ENCODE assay signal across 8 cellular contexts in genomic region chr17:48945261-48945651, GRCh38. TPM values are rescaled to one million over a fixed set of nuclear protein-coding genes. Genes with fewer than 3 reads are reported as not detected.
DNase-seq lines count a peak whose midpoint lies in the region; ATAC-seq, FAIRE-seq and TF ChIP-seq lines count a peak whose summit lies in the region.
"Not testable (repeated sequence)": the region's sequence is repeated elsewhere in the genome, so short reads cannot be mapped to it uniquely, and the experiment has no call there.
"Had no signal": no experiment of that assay in that cellular context is flagged by ENCODE, and none has a peak within 500 bp of the region (broad histone marks: within the 10 kb centered on the region; RNA-seq: fewer than 3 reads in every experiment).

No MANE protein-coding gene starts in this region.

- FAIRE-seq in HepG2 (lab: Jason Lieb, UNC) = not testable (repeated sequence)

- TF ChIP-seq CTCF in AG09309 (IDR thresholded peaks at IDR 0.05; ENCODE audit: control insufficient read depth, insufficient read depth, low read depth, low read length, missing control alignments); HepG2 (CRISPR knock-in tag; IDR thresholded peaks at IDR 0.05); sigmoid colon (IDR thresholded peaks at IDR 0.05): not testable (repeated sequence)

- not testable (repeated sequence) for H3K9me3 Mint-ChIP-seq in activated T-cell treated with anti-CD3 and anti-CD28 coated beads, Interleukin-2, amount 50 U/mL, for 4 hours

- CTCF ChIA-PET in HepG2 (lab: Yijun Ruan, JAX; ENCODE audit: low intra/inter-chr PET ratio, low total read pairs) = interaction anchor here (1.7 kb wide), 1 partner anchor 87 kb away, joined by 10 read pairs; no protein-coding TSS in a partner anchor

- not testable (repeated sequence) for ATAC-seq in activated T-cell treated with anti-CD3 and anti-CD28 coated beads, Interleukin-2, amount 50 U/mL, for 4 hours; HepG2

- POLR2A ChIA-PET in HepG2 (lab: Yijun Ruan, JAX) = interaction anchor here (0.6 to 3.3 kb wide), 29 partner anchors 8 to 1033 kb away, joined by 3 to 77 read pairs (median 8); partner anchors contain the start of genes ATP5MC1, IGF2BP1 and UBE2Z

- peaks cover 14% of the 10 kb centered on the region for H3K4me1 ChIP-seq in effector memory CD4-positive, alpha-beta T cell (ENCODE audit: control insufficient read depth, insufficient read depth, low read length, poor library complexity, severe bottlenecking)
- H3K4me1 ChIP-seq in HepG2 (ENCODE audit: insufficient read depth, low read length) (peaks cover 27% of the 10 kb centered on the region), sigmoid colon (peaks cover 0 to 26% (median 22%) of the 10 kb centered on the region in 4 donors)

- TF ChIP-seq RAD21 in HepG2 (CRISPR knock-in tag; IDR thresholded peaks at IDR 0.05) = not testable (repeated sequence)

- WGBS in HepG2 (ENCODE audit: low lambda C conversion rate) = 91% methylated on average over 16 of the region's 16 CpGs
- WGBS in sigmoid colon, 2 donors = 91 to 97% methylated on average over 16 of the region's 16 CpGs

- intact Hi-C loops in HepG2 (cut with micrococcal nuclease; ENCODE audit: unreplicated experiment) = not testable (repeated sequence)
- intact Hi-C loops in sigmoid colon (cut with DNase I) = loop anchor here (2.0 to 10.0 kb wide), 2 partner anchors 36 to 90 kb away; partner anchors contain the start of gene UBE2Z

- peaks cover 23% of the 10 kb centered on the region for H3K79me2 ChIP-seq in HepG2 (ENCODE audit: insufficient read depth, low read length)

- H3K27ac ChIP-seq in KOPT-K1 (ENCODE audit: low read depth, low read length, poor library complexity, severe bottlenecking) = peak overlapping the region; percentile 71
- peak overlapping the region; percentile 80 for H3K27ac ChIP-seq in effector memory CD4-positive, alpha-beta T cell (ENCODE audit: insufficient read depth, low read length, poor library complexity, severe bottlenecking)
- H3K27ac ChIP-seq in HepG2 (ENCODE audit: extremely low read length, insufficient read depth, low read length) = peak overlapping the region; percentile 86
- H3K27ac ChIP-seq in sigmoid colon = peak overlapping the region; percentile 85 to 88 (median 86)

- peak overlapping the region; percentile 31 for H2AFZ ChIP-seq in HepG2 (ENCODE audit: low read length)

- not testable (repeated sequence) for H3K9me3 ChIP-seq in KOPT-K1 (ENCODE audit: insufficient read depth, low read length, poor library complexity, severe bottlenecking); effector memory CD4-positive, alpha-beta T cell (ENCODE audit: control insufficient read depth, low read length); HepG2 (ENCODE audit: low read length); sigmoid colon

- not testable (repeated sequence) for H3K27me3 Mint-ChIP-seq in activated T-cell treated with anti-CD3 and anti-CD28 coated beads, Interleukin-2, amount 50 U/mL, for 4 hours (ENCODE audit: low read depth)

- TF ChIP-seq POLR2A in HepG2 (IDR thresholded peaks at IDR 0.05; ENCODE audit: insufficient read depth in 1 of 2, low read depth in 2 of 2, low read length in 2 of 2); sigmoid colon (IDR thresholded peaks at IDR 0.05): not testable (repeated sequence)

- BruUV-seq in HepG2 (replicated peaks; lab: Mats Ljungman, UMichigan) = TSS peak; percentile 98

- peak overlapping the region; percentile 86 for H3K9ac ChIP-seq in HepG2 (ENCODE audit: insufficient read depth, low read depth, low read length)

- TF ChIP-seq EP300 in HepG2 (IDR thresholded peaks at IDR 0.05; ENCODE audit: low read depth in 2 of 2, low read length in 2 of 2); HepG2 (CRISPR knock-in tag; IDR thresholded peaks at IDR 0.05; ENCODE audit: borderline replicate concordance); sigmoid colon (IDR thresholded peaks at IDR 0.05): not testable (repeated sequence)

- H3K4me1 Mint-ChIP-seq in activated T-cell treated with anti-CD3 and anti-CD28 coated beads, Interleukin-2, amount 50 U/mL, for 4 hours (ENCODE audit: low read depth) = peaks cover 17% of the 10 kb centered on the region

- in situ Hi-C loops in HepG2 (cut with HindIII; ENCODE audit: extremely low pct_ligation_motif_present, low pct_unique_long_range_greater_than_20kb) = not testable (repeated sequence)

- H3K4me3 Mint-ChIP-seq in activated T-cell treated with anti-CD3 and anti-CD28 coated beads, Interleukin-2, amount 50 U/mL, for 4 hours = peak overlapping the region; percentile 100

- peak overlapping the region; percentile 89 for H3K4me2 ChIP-seq in HepG2 (ENCODE audit: low read depth, low read length)

- DNase-seq in AG09309 (ENCODE audit: low read depth); activated T-cell treated with anti-CD3 and anti-CD28 coated beads, Interleukin-2, amount 50 U/mL, for 4 hours; effector memory CD4-positive, alpha-beta T cell; HepG2 (ENCODE audit: low spot score); sigmoid colon: not testable (repeated sequence)

- peaks cover 25% of the 10 kb centered on the region for H3K36me3 ChIP-seq in KOPT-K1 (ENCODE audit: insufficient read depth, low read length)
- H3K36me3 ChIP-seq in effector memory CD4-positive, alpha-beta T cell (ENCODE audit: control insufficient read depth, insufficient read depth, low read length) = not testable (repeated sequence)
- H3K36me3 ChIP-seq in HepG2 (replicated peaks in 1 of 2; ENCODE audit: control insufficient read depth in 1 of 2, insufficient read depth in 2 of 2, low read length in 2 of 2) = peaks cover 7 to 14% of the 10 kb centered on the region in 2 experiments
- H3K36me3 ChIP-seq in sigmoid colon = peaks cover 0 to 14% (median 4%) of the 10 kb centered on the region in 4 donors

- H3K4me3 ChIP-seq in AG09309 (ENCODE audit: control insufficient read depth, low read depth, low read length) (peak overlapping the region; percentile 77), HepG2 (replicated peaks in 1 of 3; ENCODE audit: insufficient read depth in 1 of 3, low read depth in 2 of 3, low read length in 3 of 3) (peak overlapping the region; percentile 75 to 91 (median 90)), sigmoid colon (peak overlapping the region; percentile 67 to 86 (median 74))
- H3K4me3 ChIP-seq in effector memory CD4-positive, alpha-beta T cell (ENCODE audit: insufficient read depth, low read depth, low read length, poor library complexity, severe bottlenecking) = peak overlapping the region; percentile 93

- not testable (repeated sequence) for H3K36me3 Mint-ChIP-seq in activated T-cell treated with anti-CD3 and anti-CD28 coated beads, Interleukin-2, amount 50 U/mL, for 4 hours (ENCODE audit: insufficient read depth)

- H4K20me1 ChIP-seq in HepG2 (ENCODE audit: insufficient read depth, low read length) = not testable (repeated sequence)

- not testable (repeated sequence) for H3K27me3 ChIP-seq in effector memory CD4-positive, alpha-beta T cell (replicated peaks; ENCODE audit: control insufficient read depth, insufficient read depth, low read length, poor library complexity, severe bottlenecking); HepG2 (ENCODE audit: control insufficient read depth in 1 of 2, insufficient read depth in 2 of 2, low read length in 2 of 2); sigmoid colon

RNA-seq across cellular contexts. Expression of gene SNF8, which starts 0.6 kb away (rescaled TPM):
- total RNA-seq in activated T-cell treated with anti-CD3 and anti-CD28 coated beads, Interleukin-2, amount 50 U/mL, for 4 hours = 100 to 1,000 TPM; 166 to 173 (median 170) TPM
- total RNA-seq in HepG2 (2016; rRNA removed; fragmentation: Illumina TruSeq; extraction: Trizol) (152 and 153 TPM in 2 replicates), sigmoid colon (10 to 100 TPM; 74.1 to 94.5 (median 85.2) TPM)
- total RNA-seq in HepG2 (2016; cell fraction: cytosol; rRNA removed; fragmentation: Illumina TruSeq; extraction: Trizol; ENCODE audit: low read depth) = 379 and 415 TPM in 2 replicates
- 132 and 156 TPM in 2 replicates for total RNA-seq in HepG2 (2016; cell fraction: insoluble cytoplasmic fraction; rRNA removed; fragmentation: Illumina TruSeq; extraction: Trizol)
- 389 and 390 TPM in 2 replicates for total RNA-seq in HepG2 (2016; cell fraction: membrane; rRNA removed; fragmentation: Illumina TruSeq; extraction: Trizol)
- total RNA-seq in HepG2 (2016; cell fraction: nucleus; rRNA removed; fragmentation: Illumina TruSeq; extraction: Trizol) = 78.5 and 80.0 TPM in 2 replicates
- polyA plus RNA-seq in HepG2 (2011; rRNA removed) (98.6 and 114 TPM in 2 replicates), sigmoid colon (100 to 1,000 TPM; 108 to 174 (median 145) TPM)
- 124 and 143 TPM in 2 replicates for polyA plus RNA-seq in HepG2 (2011; cell fraction: cytosol; rRNA removed)
- polyA plus RNA-seq in HepG2 (2011; cell fraction: nucleus; rRNA removed) = 64.9 and 71.3 TPM in 2 replicates
- polyA plus RNA-seq in HepG2 (2012) = 70.9 and 75.1 TPM in 2 replicates
- 660 and 736 TPM in 2 replicates for polyA plus RNA-seq in HepG2 (2016; cell fraction: cytosol; fragmentation: Illumina TruSeq; extraction: Trizol; ENCODE audit: low read depth)
- 201 and 220 TPM in 2 replicates for polyA plus RNA-seq in HepG2 (2016; cell fraction: insoluble cytoplasmic fraction; fragmentation: Illumina TruSeq; extraction: Trizol; ENCODE audit: low read depth)
- 492 and 571 TPM in 2 replicates for polyA plus RNA-seq in HepG2 (2016; cell fraction: membrane; fragmentation: Illumina TruSeq; extraction: Trizol; ENCODE audit: low read depth)
- polyA plus RNA-seq in HepG2 (2016; cell fraction: nucleus; fragmentation: Illumina TruSeq; extraction: Trizol; ENCODE audit: insufficient read depth, low read depth) = 195 and 196 TPM in 2 replicates
- 77.3 and 128 TPM in 2 replicates for polyA minus RNA-seq in HepG2 (2011; rRNA and poly(A)+ RNA removed; ENCODE audit: low replicate concordance)
- polyA minus RNA-seq in HepG2 (2011; cell fraction: cytosol; rRNA and poly(A)+ RNA removed) = 24.9 and 39.6 TPM in 2 replicates
- polyA minus RNA-seq in HepG2 (2011; cell fraction: nucleus; rRNA and poly(A)+ RNA removed) = 26.7 and 37.0 TPM in 2 replicates

RNA-seq across cellular contexts. Expression of gene GIP, which starts 23.1 kb away (rescaled TPM):
- not detected for total RNA-seq in activated T-cell treated with anti-CD3 and anti-CD28 coated beads, Interleukin-2, amount 50 U/mL, for 4 hours
- 0.73 TPM in 1 of 2 replicates, not detected in the other for total RNA-seq in HepG2 (2016; rRNA removed; fragmentation: Illumina TruSeq; extraction: Trizol)
- total RNA-seq in HepG2 (2016; cell fraction: cytosol; rRNA removed; fragmentation: Illumina TruSeq; extraction: Trizol; ENCODE audit: low read depth) = 0.71 and 1.1 TPM in 2 replicates
- 0.39 and 0.52 TPM in 2 replicates for total RNA-seq in HepG2 (2016; cell fraction: insoluble cytoplasmic fraction; rRNA removed; fragmentation: Illumina TruSeq; extraction: Trizol)
- total RNA-seq in HepG2 (2016; cell fraction: membrane; rRNA removed; fragmentation: Illumina TruSeq; extraction: Trizol) = 0.38 and 0.46 TPM in 2 replicates
- not detected in 2 replicates for total RNA-seq in HepG2 (2016; cell fraction: nucleus; rRNA removed; fragmentation: Illumina TruSeq; extraction: Trizol)
- polyA plus RNA-seq in HepG2 (2011; rRNA removed) = 0.55 and 0.70 TPM in 2 replicates
- 0.20 TPM in 1 of 2 replicates, not detected in the other for polyA plus RNA-seq in HepG2 (2011; cell fraction: cytosol; rRNA removed)
- not detected in 2 replicates for polyA plus RNA-seq in HepG2 (2011; cell fraction: nucleus; rRNA removed)
- polyA plus RNA-seq in HepG2 (2012) = 0.56 TPM in 1 of 2 replicates, not detected in the other
- polyA plus RNA-seq in HepG2 (2016; cell fraction: cytosol; fragmentation: Illumina TruSeq; extraction: Trizol; ENCODE audit: low read depth) = 1.2 and 2.0 TPM in 2 replicates
- polyA plus RNA-seq in HepG2 (2016; cell fraction: insoluble cytoplasmic fraction; fragmentation: Illumina TruSeq; extraction: Trizol; ENCODE audit: low read depth) = 0.86 TPM in 1 of 2 replicates, not detected in the other
- polyA plus RNA-seq in HepG2 (2016; cell fraction: membrane; fragmentation: Illumina TruSeq; extraction: Trizol; ENCODE audit: low read depth) = 0.58 and 0.61 TPM in 2 replicates
- not detected in 2 replicates for polyA plus RNA-seq in HepG2 (2016; cell fraction: nucleus; fragmentation: Illumina TruSeq; extraction: Trizol; ENCODE audit: insufficient read depth, low read depth)
- not detected in 2 replicates for polyA minus RNA-seq in HepG2 (2011; rRNA and poly(A)+ RNA removed; ENCODE audit: low replicate concordance)
- not detected in 2 replicates for polyA minus RNA-seq in HepG2 (2011; cell fraction: cytosol; rRNA and poly(A)+ RNA removed)
- not detected in 2 replicates for polyA minus RNA-seq in HepG2 (2011; cell fraction: nucleus; rRNA and poly(A)+ RNA removed)
- total RNA-seq in sigmoid colon = not detected
- polyA plus RNA-seq in sigmoid colon = not detected
- total RNA-seq: subcutaneous adipose tissue had no signal
- polyA plus RNA-seq: adipose tissue had no signal

RNA-seq across cellular contexts. Expression of gene UBE2Z, which starts 37.0 kb away (rescaled TPM):
- 100 to 1,000 TPM in 1 of 3 donors, 10 to 100 TPM in 2; 92.7 to 103 (median 94.3) TPM for total RNA-seq in activated T-cell treated with anti-CD3 and anti-CD28 coated beads, Interleukin-2, amount 50 U/mL, for 4 hours
- total RNA-seq in HepG2 (2016; rRNA removed; fragmentation: Illumina TruSeq; extraction: Trizol) (63.2 and 72.7 TPM in 2 replicates), sigmoid colon (10 to 100 TPM; 46.8 to 55.6 (median 51.4) TPM)
- 6.5 and 8.6 TPM in 2 replicates for total RNA-seq in HepG2 (2016; cell fraction: cytosol; rRNA removed; fragmentation: Illumina TruSeq; extraction: Trizol; ENCODE audit: low read depth)
- total RNA-seq in HepG2 (2016; cell fraction: insoluble cytoplasmic fraction; rRNA removed; fragmentation: Illumina TruSeq; extraction: Trizol) = 64.4 and 70.7 TPM in 2 replicates
- 30.2 and 35.3 TPM in 2 replicates for total RNA-seq in HepG2 (2016; cell fraction: membrane; rRNA removed; fragmentation: Illumina TruSeq; extraction: Trizol)
- total RNA-seq in HepG2 (2016; cell fraction: nucleus; rRNA removed; fragmentation: Illumina TruSeq; extraction: Trizol) = 38.7 and 45.5 TPM in 2 replicates
- polyA plus RNA-seq in HepG2 (2011; rRNA removed) (114 and 122 TPM in 2 replicates), sigmoid colon (10 to 100 TPM; 45.6 to 56.5 (median 51.1) TPM)
- 89.4 and 105 TPM in 2 replicates for polyA plus RNA-seq in HepG2 (2011; cell fraction: cytosol; rRNA removed)
- 79.9 and 99.5 TPM in 2 replicates for polyA plus RNA-seq in HepG2 (2011; cell fraction: nucleus; rRNA removed)
- polyA plus RNA-seq in HepG2 (2012) = 66.2 and 67.5 TPM in 2 replicates
- 5.4 and 5.9 TPM in 2 replicates for polyA plus RNA-seq in HepG2 (2016; cell fraction: cytosol; fragmentation: Illumina TruSeq; extraction: Trizol; ENCODE audit: low read depth)
- 90.7 and 94.9 TPM in 2 replicates for polyA plus RNA-seq in HepG2 (2016; cell fraction: insoluble cytoplasmic fraction; fragmentation: Illumina TruSeq; extraction: Trizol; ENCODE audit: low read depth)
- 19.1 and 21.6 TPM in 2 replicates for polyA plus RNA-seq in HepG2 (2016; cell fraction: membrane; fragmentation: Illumina TruSeq; extraction: Trizol; ENCODE audit: low read depth)
- polyA plus RNA-seq in HepG2 (2016; cell fraction: nucleus; fragmentation: Illumina TruSeq; extraction: Trizol; ENCODE audit: insufficient read depth, low read depth) = 66.3 and 76.8 TPM in 2 replicates
- polyA minus RNA-seq in HepG2 (2011; rRNA and poly(A)+ RNA removed; ENCODE audit: low replicate concordance) = 157 and 173 TPM in 2 replicates
- polyA minus RNA-seq in HepG2 (2011; cell fraction: cytosol; rRNA and poly(A)+ RNA removed) = 69.7 and 82.5 TPM in 2 replicates
- 97.2 and 106 TPM in 2 replicates for polyA minus RNA-seq in HepG2 (2011; cell fraction: nucleus; rRNA and poly(A)+ RNA removed)

RNA-seq across cellular contexts. Expression of gene IGF2BP1, which starts 51.9 kb away (rescaled TPM):
- under 1 TPM; 0.32 to 0.76 (median 0.35) TPM for total RNA-seq in activated T-cell treated with anti-CD3 and anti-CD28 coated beads, Interleukin-2, amount 50 U/mL, for 4 hours
- 75.1 and 116 TPM in 2 replicates for total RNA-seq in HepG2 (2016; rRNA removed; fragmentation: Illumina TruSeq; extraction: Trizol)
- total RNA-seq in HepG2 (2016; cell fraction: cytosol; rRNA removed; fragmentation: Illumina TruSeq; extraction: Trizol; ENCODE audit: low read depth) = 9.9 and 10.7 TPM in 2 replicates
- total RNA-seq in HepG2 (2016; cell fraction: insoluble cytoplasmic fraction; rRNA removed; fragmentation: Illumina TruSeq; extraction: Trizol) = 72.3 and 98.1 TPM in 2 replicates
- 48.4 and 51.3 TPM in 2 replicates for total RNA-seq in HepG2 (2016; cell fraction: membrane; rRNA removed; fragmentation: Illumina TruSeq; extraction: Trizol)
- 85.9 and 101 TPM in 2 replicates for total RNA-seq in HepG2 (2016; cell fraction: nucleus; rRNA removed; fragmentation: Illumina TruSeq; extraction: Trizol)
- polyA plus RNA-seq in HepG2 (2011; rRNA removed) = 29.0 and 29.7 TPM in 2 replicates
- 20.8 and 22.5 TPM in 2 replicates for polyA plus RNA-seq in HepG2 (2011; cell fraction: cytosol; rRNA removed)
- polyA plus RNA-seq in HepG2 (2011; cell fraction: nucleus; rRNA removed) = 55.5 and 77.0 TPM in 2 replicates
- 38.7 and 44.9 TPM in 2 replicates for polyA plus RNA-seq in HepG2 (2012)
- polyA plus RNA-seq in HepG2 (2016; cell fraction: cytosol; fragmentation: Illumina TruSeq; extraction: Trizol; ENCODE audit: low read depth) = 5.3 and 5.9 TPM in 2 replicates
- polyA plus RNA-seq in HepG2 (2016; cell fraction: insoluble cytoplasmic fraction; fragmentation: Illumina TruSeq; extraction: Trizol; ENCODE audit: low read depth) = 74.2 and 94.4 TPM in 2 replicates
- polyA plus RNA-seq in HepG2 (2016; cell fraction: membrane; fragmentation: Illumina TruSeq; extraction: Trizol; ENCODE audit: low read depth) = 16.6 and 19.1 TPM in 2 replicates
- 92.5 and 99.5 TPM in 2 replicates for polyA plus RNA-seq in HepG2 (2016; cell fraction: nucleus; fragmentation: Illumina TruSeq; extraction: Trizol; ENCODE audit: insufficient read depth, low read depth)
- polyA minus RNA-seq in HepG2 (2011; rRNA and poly(A)+ RNA removed; ENCODE audit: low replicate concordance) = 12.9 and 68.2 TPM in 2 replicates
- polyA minus RNA-seq in HepG2 (2011; cell fraction: cytosol; rRNA and poly(A)+ RNA removed) = 68.9 and 72.7 TPM in 2 replicates
- 66.3 and 72.9 TPM in 2 replicates for polyA minus RNA-seq in HepG2 (2011; cell fraction: nucleus; rRNA and poly(A)+ RNA removed)
- under 1 TPM in 2 of 4 donors, not detected in 2; 0.14 to 0.36 TPM for total RNA-seq in sigmoid colon
- polyA plus RNA-seq in sigmoid colon = under 1 TPM in 1 of 3 donors, not detected in 2; 0.20 TPM

RNA-seq across cellular contexts. Expression of gene ATP5MC1, which starts 52.7 kb away (rescaled TPM):
- 100 to 1,000 TPM; 166 to 188 (median 188) TPM for total RNA-seq in activated T-cell treated with anti-CD3 and anti-CD28 coated beads, Interleukin-2, amount 50 U/mL, for 4 hours
- total RNA-seq in HepG2 (2016; rRNA removed; fragmentation: Illumina TruSeq; extraction: Trizol) (206 and 210 TPM in 2 replicates), sigmoid colon (100 to 1,000 TPM in 2 of 4 donors, 10 to 100 TPM in 2; 92.7 to 148 (median 107) TPM)
- total RNA-seq in HepG2 (2016; cell fraction: cytosol; rRNA removed; fragmentation: Illumina TruSeq; extraction: Trizol; ENCODE audit: low read depth) = 62.6 and 97.0 TPM in 2 replicates
- total RNA-seq in HepG2 (2016; cell fraction: insoluble cytoplasmic fraction; rRNA removed; fragmentation: Illumina TruSeq; extraction: Trizol) = 216 and 223 TPM in 2 replicates
- 52.5 and 70.5 TPM in 2 replicates for total RNA-seq in HepG2 (2016; cell fraction: membrane; rRNA removed; fragmentation: Illumina TruSeq; extraction: Trizol)
- total RNA-seq in HepG2 (2016; cell fraction: nucleus; rRNA removed; fragmentation: Illumina TruSeq; extraction: Trizol) = 83.0 and 89.8 TPM in 2 replicates
- polyA plus RNA-seq in HepG2 (2011; rRNA removed) (226 and 297 TPM in 2 replicates), sigmoid colon (100 to 1,000 TPM; 454 to 612 (median 603) TPM)
- polyA plus RNA-seq in HepG2 (2011; cell fraction: cytosol; rRNA removed) = 441 and 585 TPM in 2 replicates
- 85.2 and 126 TPM in 2 replicates for polyA plus RNA-seq in HepG2 (2011; cell fraction: nucleus; rRNA removed)
- polyA plus RNA-seq in HepG2 (2012) = 78.7 and 166 TPM in 2 replicates
- 101 and 126 TPM in 2 replicates for polyA plus RNA-seq in HepG2 (2016; cell fraction: cytosol; fragmentation: Illumina TruSeq; extraction: Trizol; ENCODE audit: low read depth)
- 326 and 350 TPM in 2 replicates for polyA plus RNA-seq in HepG2 (2016; cell fraction: insoluble cytoplasmic fraction; fragmentation: Illumina TruSeq; extraction: Trizol; ENCODE audit: low read depth)
- 65.9 and 83.1 TPM in 2 replicates for polyA plus RNA-seq in HepG2 (2016; cell fraction: membrane; fragmentation: Illumina TruSeq; extraction: Trizol; ENCODE audit: low read depth)
- 180 and 183 TPM in 2 replicates for polyA plus RNA-seq in HepG2 (2016; cell fraction: nucleus; fragmentation: Illumina TruSeq; extraction: Trizol; ENCODE audit: insufficient read depth, low read depth)
- polyA minus RNA-seq in HepG2 (2011; rRNA and poly(A)+ RNA removed; ENCODE audit: low replicate concordance) = 197 and 524 TPM in 2 replicates
- 36.3 and 46.5 TPM in 2 replicates for polyA minus RNA-seq in HepG2 (2011; cell fraction: cytosol; rRNA and poly(A)+ RNA removed)
- 22.3 and 29.0 TPM in 2 replicates for polyA minus RNA-seq in HepG2 (2011; cell fraction: nucleus; rRNA and poly(A)+ RNA removed)
